In the genomic region with DNA sequence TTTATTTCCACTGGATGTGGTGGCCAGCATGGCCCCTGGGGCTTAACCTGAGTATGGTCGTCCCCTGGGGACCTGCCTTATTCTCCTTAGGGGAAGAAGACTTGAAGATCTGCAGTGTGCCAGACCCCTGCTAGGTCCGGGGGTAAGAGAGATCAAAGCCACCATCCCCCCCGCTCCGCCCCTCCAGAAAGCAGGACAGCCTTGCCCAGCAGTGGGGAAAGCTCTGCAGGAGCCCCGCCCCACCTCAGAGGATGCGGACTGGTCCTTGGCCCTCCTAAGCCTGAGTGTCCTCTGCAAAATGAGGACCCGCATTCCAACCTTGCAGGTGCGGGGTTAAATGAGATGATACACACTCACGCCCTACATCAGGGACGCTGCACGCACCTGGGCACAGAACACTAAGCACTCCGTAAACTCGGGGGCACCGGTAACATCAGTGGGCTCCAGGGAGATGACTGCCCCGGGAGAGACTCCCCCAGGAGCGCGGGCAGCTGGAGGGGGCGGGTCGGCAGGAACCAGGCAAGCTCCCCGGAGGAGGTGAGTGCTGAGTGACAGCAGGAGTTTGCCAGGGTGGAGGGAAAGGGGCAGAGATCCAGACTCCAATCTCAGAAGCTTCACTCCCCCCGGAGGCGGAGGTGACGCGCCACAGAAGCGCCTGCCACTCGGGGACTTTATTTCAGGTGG, we compare ENCODE assay signal across 1 cellular context.
TF ChIP-seq lines count a peak whose summit lies in the region.

No MANE protein-coding gene starts in this region.

TF ChIP-seq in IMR-90, 13 proteins besides CTCF, POLR2A, EP300 and RAD21:
- TF ChIP-seq SMC3 (IDR thresholded peaks at IDR 0.05; ENCODE audit: low read depth, low read length) (no peak), FOS (IDR thresholded peaks at IDR 0.05; ENCODE audit: low read depth, low read length) (no peak), MAZ (IDR thresholded peaks at IDR 0.05; ENCODE audit: borderline replicate concordance, low read depth, low read length) (no peak), RFX5 (IDR thresholded peaks at IDR 0.05; ENCODE audit: low read depth, low read length) (no peak), CEBPB (IDR thresholded peaks at IDR 0.05; ENCODE audit: low read depth, low read length) (no peak), BHLHE40 (IDR thresholded peaks at IDR 0.05; ENCODE audit: low read depth, low read length) (no peak)
